Comparison of ENCODE assay signal across 1 cellular context in genomic region chr12:75650100-75650499, GRCh38.
TF ChIP-seq lines count a peak whose summit lies in the region.

No MANE protein-coding gene starts in this region.

TF ChIP-seq in HCT116, 20 proteins besides CTCF, POLR2A, EP300 and RAD21 (continued from another document):
- TF ChIP-seq MAX (IDR thresholded peaks at IDR 0.05) (no peak), EZH2 (IDR thresholded peaks at IDR 0.05) (no peak), ELF1 (IDR thresholded peaks at IDR 0.05; ENCODE audit: borderline replicate concordance, low read depth) (no peak), CEBPB (IDR thresholded peaks at IDR 0.05; ENCODE audit: low read depth) (no peak), TCF7L2 (IDR thresholded peaks at IDR 0.05; ENCODE audit: borderline replicate concordance, extremely low read depth, insufficient read depth, insufficient read length) (no peak), JUND (IDR thresholded peaks at IDR 0.05) (no peak), ZNF274 (IDR thresholded peaks at IDR 0.05; ENCODE audit: low read depth, low read length) (no peak)
